ENCODE assay signal across 8 cellular contexts in the genomic region with DNA sequence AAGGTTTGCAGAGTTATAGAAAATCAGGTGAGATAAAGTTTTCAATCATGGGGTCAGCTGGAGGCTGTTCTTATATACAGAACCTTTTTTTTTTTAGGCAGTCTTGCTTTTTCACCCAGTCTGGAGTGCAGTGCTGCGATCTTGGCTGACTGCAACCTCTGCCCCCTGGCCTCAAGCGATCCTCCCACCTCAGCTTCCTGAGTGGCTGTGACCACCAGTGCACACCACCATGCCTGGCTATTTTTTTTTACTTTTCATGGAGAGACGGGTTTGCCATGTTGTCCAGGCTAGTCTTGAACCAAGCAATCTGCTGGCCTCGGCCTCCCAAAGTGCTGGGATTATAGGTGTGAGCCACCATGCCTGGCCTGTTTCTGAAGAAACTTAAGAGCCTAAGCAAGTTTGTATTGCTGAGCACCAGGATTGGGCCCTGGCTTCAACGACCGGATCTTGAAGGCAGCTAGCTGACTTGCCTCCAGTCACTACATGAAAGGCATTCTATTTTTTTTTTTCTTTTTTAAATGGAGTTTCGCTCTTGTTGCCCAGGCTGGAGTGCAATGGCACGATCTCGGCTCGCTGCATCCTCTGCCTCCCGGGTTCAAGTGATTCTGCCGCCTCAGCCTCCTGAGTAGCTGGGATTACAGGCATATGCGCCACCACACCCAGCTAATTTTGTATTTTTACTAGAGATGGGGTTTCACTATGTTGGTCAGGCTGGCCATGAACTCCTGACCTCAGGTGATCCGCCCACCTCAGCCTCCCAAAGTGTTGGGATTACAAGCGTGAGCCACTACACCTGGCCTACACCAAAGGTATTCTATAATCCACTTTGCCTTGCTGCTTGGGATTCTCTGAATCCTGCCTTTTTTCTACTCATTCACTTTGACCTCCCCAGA. TPM values are rescaled to one million over a fixed set of nuclear protein-coding genes. Genes with fewer than 3 reads are reported as not detected.
DNase-seq lines count a peak whose midpoint lies in the region; ATAC-seq and TF ChIP-seq lines count a peak whose summit lies in the region.

No MANE protein-coding gene starts in this region.

- no peaks in the 10 kb centered on the region for H3K27me3 Mint-ChIP-seq in dendritic cell treated with granulocyte-macrophage colony-stimulating factor and Interleukin-4, amounts not matched to agents 40 ng/mL and 50 ng/mL, for 4 days

- ATAC-seq in GM19463 (IDR thresholded peaks at IDR 0.05; ENCODE audit: unreplicated experiment) (peak; percentile 25), HG03439 (IDR thresholded peaks at IDR 0.05; ENCODE audit: unreplicated experiment) (peak; percentile 26)

- H3K36me3 Mint-ChIP-seq in dendritic cell treated with granulocyte-macrophage colony-stimulating factor and Interleukin-4, amounts not matched to agents 40 ng/mL and 50 ng/mL, for 4 days (ENCODE audit: low read depth), result peaks cover 72% of the 10 kb centered on the region

- DNase-seq in DMS53 (lab: John Stamatoyannopoulos, UW) (peak; percentile 78), H4 (ENCODE audit: low spot score) (no peak), GM13976 (ENCODE audit: low spot score) (no peak), hippocampal formation (lab: John Stamatoyannopoulos, UW) (no peak)
- DNase-seq in effector CD8-positive, alpha-beta T cell (lab: John Stamatoyannopoulos, UW), result no peak

- H3K27ac Mint-ChIP-seq in dendritic cell treated with granulocyte-macrophage colony-stimulating factor and Interleukin-4, amounts not matched to agents 40 ng/mL and 50 ng/mL, for 4 days, result peak overlapping the region; percentile 46

- intact Hi-C loops in dendritic cell treated with granulocyte-macrophage colony-stimulating factor and Interleukin-4, amounts not matched to agents 40 ng/mL and 50 ng/mL, for 4 days (cut with micrococcal nuclease), result no loop called here

- no peaks in the 10 kb centered on the region for H3K9me3 Mint-ChIP-seq in dendritic cell treated with granulocyte-macrophage colony-stimulating factor and Interleukin-4, amounts not matched to agents 40 ng/mL and 50 ng/mL, for 4 days

- no peak for TF ChIP-seq CTCF in GM13976 (IDR thresholded peaks at IDR 0.05; ENCODE audit: borderline replicate concordance, control extremely low read depth, extremely low read depth, insufficient read depth, missing control alignments)

- no peak overlapping the region for H3K4me3 Mint-ChIP-seq in dendritic cell treated with granulocyte-macrophage colony-stimulating factor and Interleukin-4, amounts not matched to agents 40 ng/mL and 50 ng/mL, for 4 days

- peaks cover 34% of the 10 kb centered on the region for H3K4me1 Mint-ChIP-seq in dendritic cell treated with granulocyte-macrophage colony-stimulating factor and Interleukin-4, amounts not matched to agents 40 ng/mL and 50 ng/mL, for 4 days (ENCODE audit: low read depth)

- in situ Hi-C loops in GM13976 (cut with MboI; ENCODE audit: low sequenced_read_pairs, unreplicated experiment), result no loop called here

RNA-seq across cellular contexts. Expression of gene XBP1, which starts 7.6 kb away (rescaled TPM):
- 122 and 124 TPM in 2 replicates for total RNA-seq in H4 (2014; rRNA removed; shearing (Covaris generic))

RNA-seq across cellular contexts. Expression of gene CCDC117, which starts 20.2 kb away (rescaled TPM):
- total RNA-seq in H4 (2014; rRNA removed; shearing (Covaris generic)), result 16.0 and 17.2 TPM in 2 replicates

RNA-seq across cellular contexts. Expression of gene HSCB, which starts 50.9 kb away (rescaled TPM):
- 17.6 and 22.4 TPM in 2 replicates for total RNA-seq in H4 (2014; rRNA removed; shearing (Covaris generic))

RNA-seq across cellular contexts. Expression of gene CHEK2, which starts 51.1 kb away (rescaled TPM):
- total RNA-seq in H4 (2014; rRNA removed; shearing (Covaris generic)), result 22.9 and 24.8 TPM in 2 replicates
